Comparison of ENCODE assay signal across 27 cellular contexts in the genomic region with DNA sequence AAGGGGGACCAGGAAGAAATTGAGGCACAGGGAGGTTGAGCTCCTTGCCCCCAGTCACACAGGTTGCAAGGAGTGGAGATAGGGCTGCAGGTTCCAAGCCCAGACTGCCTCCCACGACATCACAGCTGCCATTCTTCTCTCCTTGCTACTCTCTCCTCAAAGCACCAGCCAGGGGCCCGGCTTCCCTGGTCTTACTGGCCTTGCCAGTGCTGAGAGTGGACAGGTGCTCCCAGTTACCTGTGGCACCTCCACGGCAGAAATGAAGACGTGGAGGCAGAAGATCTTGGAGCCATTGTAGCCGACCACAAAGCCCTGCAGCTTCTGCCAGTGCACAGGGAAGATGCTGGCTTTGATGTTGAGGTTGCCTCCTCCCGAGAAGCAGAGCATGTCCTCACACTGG. TPM values are rescaled to one million over a fixed set of nuclear protein-coding genes. Genes with fewer than 3 reads are reported as not detected.
A peak's percentile ranks its signal among the peaks of the same experiment; 100 is the strongest.
DNase-seq lines count a peak whose midpoint lies in the region.
"Had no signal": no experiment of that assay in that cellular context is flagged by ENCODE, and none has a peak within 500 bp of the region (broad histone marks: within the 10 kb centered on the region; RNA-seq: fewer than 3 reads in every experiment).

No MANE protein-coding gene starts in this region.

- H3K27me3 ChIP-seq in mesenchymal stem cell (ENCODE audit: control insufficient read depth in 1 of 2, insufficient read depth in 1 of 2, low read length in 2 of 2), result no peaks in the 10 kb centered on the region
- H3K27me3 ChIP-seq: BE2C; BLaER1; BLaER1 treated with 17β-estradiol and CSF1 and Interleukin-3, amounts not matched to agents 10 nM and 100 nM had no signal

- H2AFZ ChIP-seq in mesenchymal stem cell (ENCODE audit: low read depth, low read length), result no peak overlapping the region

- H3K4ac ChIP-seq in mesenchymal stem cell (ENCODE audit: low read depth in 1 of 2, low read length in 2 of 2), result no peak overlapping the region

- H3K4me3 ChIP-seq in mesenchymal stem cell (ENCODE audit: insufficient read depth in 1 of 2, low read depth in 1 of 2, low read length in 2 of 2), result no peak overlapping the region
- H3K4me3 ChIP-seq: A549 had no signal

- H3K79me1 ChIP-seq in mesenchymal stem cell (replicated peaks; ENCODE audit: low read length, poor library complexity, severe bottlenecking), result no peaks in the 10 kb centered on the region

- WGBS in mesenchymal stem cell, result 76% methylated on average over 6 of the region's 6 CpGs

- H2AK5ac ChIP-seq in mesenchymal stem cell (ENCODE audit: low read length, severe bottlenecking), result no peak overlapping the region

- no peaks in the 10 kb centered on the region for H3K36me3 ChIP-seq in mesenchymal stem cell (ENCODE audit: control insufficient read depth in 1 of 2, insufficient read depth in 2 of 2, low read depth in 1 of 2, low read length in 2 of 2)
- H3K36me3 ChIP-seq: BE2C had no signal

- peak overlapping the region; percentile 8 for H4K91ac ChIP-seq in mesenchymal stem cell (ENCODE audit: low read length)

- no peak overlapping the region for H2BK120ac ChIP-seq in mesenchymal stem cell (ENCODE audit: low read depth, low read length)

- no peak overlapping the region for H2BK5ac ChIP-seq in mesenchymal stem cell (ENCODE audit: low read depth, low read length, poor library complexity, severe bottlenecking)

- H2BK15ac ChIP-seq in mesenchymal stem cell (ENCODE audit: low read depth, poor library complexity, severe bottlenecking), result no peak overlapping the region

- no peak overlapping the region for H3K14ac ChIP-seq in mesenchymal stem cell (ENCODE audit: low read length in 2 of 2)

- no peaks in the 10 kb centered on the region for H3K4me1 ChIP-seq in mesenchymal stem cell (ENCODE audit: control insufficient read depth, insufficient read depth, low read depth, low read length)
- H3K4me1 ChIP-seq: A549, Caco-2 had no signal

- no peak overlapping the region for H3K23ac ChIP-seq in mesenchymal stem cell (ENCODE audit: low read length in 2 of 2)

- no peak overlapping the region for H2BK12ac ChIP-seq in mesenchymal stem cell (ENCODE audit: low read length in 2 of 2)

- H3K4me2 ChIP-seq in mesenchymal stem cell (ENCODE audit: low read length, poor library complexity, severe bottlenecking), result no peak overlapping the region
- H3K4me2 ChIP-seq: A549; BLaER1; BLaER1 treated with 17β-estradiol and CSF1 and Interleukin-3, amounts not matched to agents 10 nM and 100 nM had no signal

- DNase-seq in mesenchymal stem cell, result no peak
- no peak for DNase-seq in glomerular visceral epithelial cell (ENCODE audit: extremely low spot score)
- DNase-seq: 8988T; ACHN; AML-193; BE2C; C1 segment of cervical spinal cord; Caco-2; Calu3; CD4-positive, alpha-beta memory T cell; CD4-positive, alpha-beta T cell; CD4-positive, CD25-positive, alpha-beta regulatory T cell; CD8-positive, alpha-beta memory T cell; CD8-positive, alpha-beta T cell; COR-L47; DMS 273 treated with DMSO at 0.1 percent for 48 hours; DMS153; DMS53; DMS79; DMS79 treated with DMSO at 0.1 percent for 48 hours; DND-41; EL had no signal

- no peak overlapping the region for H3K27ac ChIP-seq in mesenchymal stem cell (ENCODE audit: low read length, poor library complexity, severe bottlenecking)
- H3K27ac ChIP-seq: 22Rv1; A549; BLaER1; BLaER1 treated with 17β-estradiol and CSF1 and Interleukin-3, amounts not matched to agents 10 nM and 100 nM; C4-2B had no signal

- H3K9me3 ChIP-seq in mesenchymal stem cell (ENCODE audit: control insufficient read depth, low read length), result peaks cover 31% of the 10 kb centered on the region

- no peak overlapping the region for H4K8ac ChIP-seq in mesenchymal stem cell (ENCODE audit: low read length)

- H3K18ac ChIP-seq in mesenchymal stem cell (ENCODE audit: low read depth in 1 of 2, low read length in 2 of 2), result no peak overlapping the region

- H3K9ac ChIP-seq in mesenchymal stem cell (ENCODE audit: low read length), result no peak overlapping the region
- H3K9ac ChIP-seq: BLaER1; BLaER1 treated with 17β-estradiol and CSF1 and Interleukin-3, amounts not matched to agents 10 nM and 100 nM had no signal

RNA-seq across cellular contexts. Expression of a gene that starts 17.9 kb away (rescaled TPM):
- 25.3 TPM for polyA plus RNA-seq in mesenchymal stem cell (2013, experiment 1 of 2)
- polyA plus RNA-seq in mesenchymal stem cell (2013, experiment 2 of 2), result 26.9 TPM
